Comparison of ENCODE assay signal across 17 cellular contexts in genomic region chr1:206922524-206922923, GRCh38. TPM values are rescaled to one million over a fixed set of nuclear protein-coding genes. Genes with fewer than 3 reads are reported as not detected.
DNase-seq lines count a peak whose midpoint lies in the region; ATAC-seq and TF ChIP-seq lines count a peak whose summit lies in the region.
"Had no signal": no experiment of that assay in that cellular context is flagged by ENCODE, and none has a peak within 500 bp of the region (broad histone marks: within the 10 kb centered on the region; RNA-seq: fewer than 3 reads in every experiment).

No MANE protein-coding gene starts in this region.

- peaks cover 4% of the 10 kb centered on the region; the same call in 1 of the 2 replicates for H3F3A ChIP-seq in DOHH2 (ENCODE audit: control insufficient read depth, insufficient read depth)
- H3F3A ChIP-seq in OCI-LY1 (ENCODE audit: insufficient read depth, low read length) = no peaks in the 10 kb centered on the region; the same call in 1 of the 2 replicates

- no peak for DNase-seq in left lung
- DNase-seq in NCI-H187 (lab: John Stamatoyannopoulos, UW) = no peak
- DNase-seq in left ventricle myocardium inferior = no peak
- DNase-seq: MG63, NCI-H1694 treated with DMSO at 0.1 percent for 48 hours, NCI-H345, SHP77 had no signal

- ATAC-seq in left lung (no peak), HG02678 (IDR thresholded peaks at IDR 0.05; ENCODE audit: unreplicated experiment) (no peak), SK-N-SH treated with all-trans-retinoic acid at 6 μM for 48 hours (no peak)

- peak overlapping the region; percentile 55 for H3K4me3 ChIP-seq in DOHH2 (ENCODE audit: low read length)
- H3K4me3 ChIP-seq in OCI-LY1 (ENCODE audit: low read depth, low read length, poor library complexity, severe bottlenecking) = peak overlapping the region; percentile 20
- H3K4me3 ChIP-seq in left lung = no peak overlapping the region
- no peak overlapping the region for H3K4me3 ChIP-seq in left ventricle myocardium inferior
- H3K4me3 ChIP-seq: MG63, suprapubic skin had no signal

- no peak overlapping the region for H2AFZ ChIP-seq in OCI-LY1 (ENCODE audit: low read length)

- intact Hi-C loops in left lung (cut with DNase I) = no loop called here
- intact Hi-C loops in left ventricle myocardium inferior (cut with micrococcal nuclease) = no loop called here

- H4K20me1 ChIP-seq in DOHH2 (ENCODE audit: control insufficient read depth, insufficient read depth, low read depth, low read length) (no peaks in the 10 kb centered on the region), OCI-LY1 (ENCODE audit: insufficient read depth, low read length) (no peaks in the 10 kb centered on the region)

- H3K27me3 ChIP-seq in DOHH2 (ENCODE audit: control insufficient read depth, low read length) (peaks cover 12% of the 10 kb centered on the region), OCI-LY1 (ENCODE audit: insufficient read depth, low read length) (no peaks in the 10 kb centered on the region), left lung (no peaks in the 10 kb centered on the region), left ventricle myocardium inferior (ENCODE audit: low read depth) (no peaks in the 10 kb centered on the region)
- H3K27me3 ChIP-seq: heart right ventricle, MG63, suprapubic skin had no signal

- H3K36me3 ChIP-seq in DOHH2 (ENCODE audit: control insufficient read depth, low read length) (no peaks in the 10 kb centered on the region), OCI-LY1 (ENCODE audit: insufficient read depth, low read length) (no peaks in the 10 kb centered on the region), left lung (no peaks in the 10 kb centered on the region), left ventricle myocardium inferior (no peaks in the 10 kb centered on the region)
- H3K36me3 ChIP-seq: heart right ventricle, MG63, suprapubic skin had no signal

- H3K4me2 ChIP-seq in DOHH2 (ENCODE audit: low read length) (peak overlapping the region; percentile 85), OCI-LY1 (ENCODE audit: low read length) (peak overlapping the region; percentile 58)

- peaks cover 51% of the 10 kb centered on the region for H3K4me1 ChIP-seq in DOHH2 (ENCODE audit: control insufficient read depth, low read length)
- peaks cover 42% of the 10 kb centered on the region for H3K4me1 ChIP-seq in OCI-LY1 (ENCODE audit: insufficient read depth, low read length, severe bottlenecking)
- peaks cover 4 to 25% of the 10 kb centered on the region in 2 donors for H3K4me1 ChIP-seq in left lung
- peaks cover 5% of the 10 kb centered on the region for H3K4me1 ChIP-seq in left ventricle myocardium inferior

- H3K9me2 ChIP-seq in DOHH2 (replicated peaks; ENCODE audit: control insufficient read depth, low read length) (no peaks in the 10 kb centered on the region), OCI-LY1 (ENCODE audit: low read depth, low read length) (no peaks in the 10 kb centered on the region)

- peak overlapping the region; percentile 17 for H3K9ac ChIP-seq in OCI-LY1 (ENCODE audit: low read length)

- H3K79me2 ChIP-seq in DOHH2 (ENCODE audit: control insufficient read depth, low read length) (no peaks in the 10 kb centered on the region), OCI-LY1 (ENCODE audit: insufficient read depth, low read length) (no peaks in the 10 kb centered on the region)

- TF ChIP-seq CTCF in DOHH2 (IDR thresholded peaks at IDR 0.05; ENCODE audit: low read depth, low read length, poor library complexity, severe bottlenecking) (no peak), OCI-LY1 (IDR thresholded peaks at IDR 0.05; ENCODE audit: low read length) (no peak), left lung (IDR thresholded peaks at IDR 0.05) (no peak), left ventricle myocardium inferior (IDR thresholded peaks at IDR 0.05; ENCODE audit: borderline replicate concordance) (no peak)

- H3K9me3 ChIP-seq in DOHH2 (ENCODE audit: control insufficient read depth, insufficient read depth, low read length) = no peaks in the 10 kb centered on the region
- H3K9me3 ChIP-seq in OCI-LY1 (ENCODE audit: low read length) = no peaks in the 10 kb centered on the region
- no peaks in the 10 kb centered on the region for H3K9me3 ChIP-seq in left lung
- H3K9me3 ChIP-seq in left ventricle myocardium inferior (replicated peaks) = no peaks in the 10 kb centered on the region
- H3K9me3 ChIP-seq: heart right ventricle, MG63, suprapubic skin had no signal

- H3K27ac ChIP-seq in DOHH2 (ENCODE audit: low read depth, low read length) = peak overlapping the region; percentile 68
- H3K27ac ChIP-seq in OCI-LY1 (ENCODE audit: low read depth, low read length, poor library complexity, severe bottlenecking) = peak overlapping the region; percentile 93
- peak overlapping the region; percentile 60 to 72 for H3K27ac ChIP-seq in left lung
- H3K27ac ChIP-seq in temporal lobe (ENCODE audit: low read depth, low read length) = peak overlapping the region; percentile 40
- H3K27ac ChIP-seq in left ventricle myocardium inferior (replicated peaks) = no peak overlapping the region
- H3K27ac ChIP-seq: suprapubic skin had no signal

TF ChIP-seq in SK-N-SH treated with all-trans-retinoic acid at 6 μM for 48 hours, 23 proteins besides CTCF, POLR2A, EP300 and RAD21:
- no peak for TF ChIP-seq PPARA (CRISPR knock-in tag; IDR thresholded peaks at IDR 0.05; ENCODE audit: borderline replicate concordance)
- no peak for TF ChIP-seq TOX (CRISPR knock-in tag; IDR thresholded peaks at IDR 0.05; ENCODE audit: borderline replicate concordance)
- no peak for TF ChIP-seq ISL1 (CRISPR knock-in tag; IDR thresholded peaks at IDR 0.05)
- TF ChIP-seq CREB5 (CRISPR knock-in tag; IDR thresholded peaks at IDR 0.05; ENCODE audit: low read depth) = no peak
- TF ChIP-seq POU6F1 (CRISPR knock-in tag; IDR thresholded peaks at IDR 0.05; ENCODE audit: borderline replicate concordance, low read depth) = no peak
- no peak for TF ChIP-seq TSHZ2 (CRISPR knock-in tag; IDR thresholded peaks at IDR 0.05)
- no peak for TF ChIP-seq CSDC2 (CRISPR knock-in tag; IDR thresholded peaks at IDR 0.05)
- no peak for TF ChIP-seq BACH2 (CRISPR knock-in tag; IDR thresholded peaks at IDR 0.05; ENCODE audit: borderline replicate concordance)
- TF ChIP-seq ZNF565 (CRISPR knock-in tag; conservative IDR thresholded peaks at IDR 0.05; ENCODE audit: low read depth) = no peak
- no peak for TF ChIP-seq RARB (CRISPR knock-in tag; IDR thresholded peaks at IDR 0.05)
- no peak for TF ChIP-seq ZNF8 (CRISPR knock-in tag; IDR thresholded peaks at IDR 0.05)

RNA-seq across cellular contexts. Expression of gene FCMR, which starts 0.8 kb away (rescaled TPM):
- total RNA-seq in left lung (1 to 10 TPM; 2.7 to 6.7 TPM), temporal lobe (0.25 TPM), left ventricle myocardium inferior (3.3 TPM)
- total RNA-seq: osteoblast had no signal

RNA-seq across cellular contexts. Expression of gene PIGR, which starts 23.7 kb away (rescaled TPM):
- total RNA-seq in left lung = 100 to 1,000 TPM; 128 to 587 TPM
- total RNA-seq in temporal lobe = under 0.01 TPM
- total RNA-seq in left ventricle myocardium inferior = 0.91 TPM
- total RNA-seq: osteoblast, T-helper 17 cell had no signal

RNA-seq across cellular contexts. Expression of gene IL24, which starts 25.3 kb away (rescaled TPM):
- under 1 TPM in 1 of 2 donors, not detected in 1; 0.34 TPM for total RNA-seq in left lung
- total RNA-seq in temporal lobe = not detected
- not detected for total RNA-seq in left ventricle myocardium inferior
- total RNA-seq: heart right ventricle, osteoblast, suprapubic skin, T-helper 17 cell had no signal

RNA-seq across cellular contexts. Expression of gene FCAMR, which starts 47.7 kb away (rescaled TPM):
- not detected for total RNA-seq in left lung
- not detected for total RNA-seq in temporal lobe
- not detected for total RNA-seq in left ventricle myocardium inferior
- total RNA-seq: activated T-helper 17 cell treated with anti-CD3 and anti-CD28 coated beads, Interleukin-2, amount 50 U/mL, for 72 hours; heart right ventricle; osteoblast; suprapubic skin; T-helper 17 cell had no signal

RNA-seq across cellular contexts. Expression of gene IL20, which starts 57.1 kb away (rescaled TPM):
- total RNA-seq in left lung = not detected
- not detected for total RNA-seq in temporal lobe
- total RNA-seq in left ventricle myocardium inferior = not detected
- total RNA-seq: activated T-helper 17 cell treated with anti-CD3 and anti-CD28 coated beads, Interleukin-2, amount 50 U/mL, for 72 hours; heart right ventricle; osteoblast; T-helper 17 cell had no signal

Comparison
In these comparisons a context has a peak if more than half of its experiments do, and no peak if none do; other contexts are left out.
1. H3K4me3 ChIP-seq: peak in DOHH2 (single experiment) and OCI-LY1 (single experiment); none in left lung (0 of 2) and left ventricle myocardium inferior (single experiment).
2. RNA of gene PIGR, which starts 23.7 kb away (total RNA-seq): 128 to 587 TPM in left lung; 0.91 TPM in left ventricle myocardium inferior (single experiment) and under 0.01 TPM in temporal lobe (single experiment); every median in the first group is over 10 times any median in the second.